Comparison of ENCODE assay signal across 1 cellular context in the genomic region with DNA sequence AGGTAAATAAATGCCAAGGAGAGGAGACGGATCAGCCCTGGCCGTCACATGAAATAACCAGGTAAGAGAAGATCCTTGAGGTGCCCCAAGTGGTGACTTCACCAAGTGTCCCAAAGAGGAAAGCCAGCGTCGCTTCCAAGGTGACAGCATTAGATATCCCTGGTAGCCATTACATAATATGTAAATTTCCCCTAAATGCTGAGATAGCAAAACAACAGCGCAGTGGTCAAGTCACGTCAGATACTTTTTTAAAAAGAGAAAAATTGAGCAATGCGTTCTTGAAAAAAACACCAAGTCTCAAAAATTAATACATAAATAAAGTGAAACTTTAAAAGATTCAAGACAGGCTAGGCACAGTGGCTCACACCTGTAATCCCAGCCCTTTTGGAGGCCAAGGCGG.
TF ChIP-seq lines count a peak whose summit lies in the region.

No MANE protein-coding gene starts in this region.

TF ChIP-seq in IMR-90, 13 proteins besides CTCF, POLR2A, EP300 and RAD21:
- TF ChIP-seq MAFK (IDR thresholded peaks at IDR 0.05; ENCODE audit: low read depth, low read length), result peak; percentile 55
- TF ChIP-seq BHLHE40 (IDR thresholded peaks at IDR 0.05; ENCODE audit: low read depth, low read length), result no peak
- TF ChIP-seq NFE2L2 (IDR thresholded peaks at IDR 0.05; ENCODE audit: low read depth, low read length), result no peak
- no peak for TF ChIP-seq MXI1 (IDR thresholded peaks at IDR 0.05; ENCODE audit: borderline replicate concordance, low read depth, low read length)
- TF ChIP-seq CEBPB (IDR thresholded peaks at IDR 0.05; ENCODE audit: low read depth, low read length), result no peak
- no peak for TF ChIP-seq SMC3 (IDR thresholded peaks at IDR 0.05; ENCODE audit: low read depth, low read length)
